ENCODE assay signal across 14 cellular contexts in the genomic region with DNA sequence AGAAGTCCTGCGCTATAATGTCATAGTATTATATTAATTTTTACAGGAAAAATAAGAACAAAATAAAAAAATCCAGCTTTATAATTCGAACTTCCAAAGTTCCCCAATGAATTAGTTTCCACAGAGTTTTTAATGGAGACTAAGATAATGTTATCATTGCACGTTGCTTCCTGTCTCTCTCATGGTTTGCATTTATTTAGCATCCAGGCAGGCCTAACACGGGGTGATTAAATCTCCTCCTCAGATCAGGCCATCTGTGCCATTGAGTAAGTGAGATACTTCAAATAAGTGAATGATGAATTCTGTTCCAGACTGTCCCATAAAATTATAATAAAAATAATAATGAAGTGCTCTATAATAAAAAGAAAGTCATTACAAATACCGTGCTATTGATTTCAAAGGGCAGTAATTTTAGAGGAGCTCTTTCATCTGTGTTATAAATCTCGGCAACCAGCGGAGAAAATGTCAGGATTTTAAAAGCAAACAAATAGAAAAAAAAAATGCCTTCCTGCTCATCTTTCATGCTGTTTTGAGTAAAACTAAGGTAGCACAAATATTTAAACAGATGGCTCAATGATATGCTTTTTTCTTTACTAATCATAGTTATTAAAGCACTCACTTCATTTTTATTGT.
DNase-seq lines count a peak whose midpoint lies in the region; ATAC-seq, FAIRE-seq and TF ChIP-seq lines count a peak whose summit lies in the region.
"Had no signal": no experiment of that assay in that cellular context is flagged by ENCODE, and none has a peak within 500 bp of the region (broad histone marks: within the 10 kb centered on the region; RNA-seq: fewer than 3 reads in every experiment).

No MANE protein-coding gene starts in this region.

- CTCF ChIA-PET in HepG2 (lab: Yijun Ruan, JAX; ENCODE audit: low intra/inter-chr PET ratio, low total read pairs), result no interaction called here

- no peak overlapping the region for H2AFZ ChIP-seq in HepG2 (ENCODE audit: low read length)

- BruUV-seq in HepG2 (replicated peaks; lab: Mats Ljungman, UMichigan), result no TSS peak

- peak overlapping the region in 1 of 2 donors; percentile 48 for H3K9ac ChIP-seq in liver (ENCODE audit: low read depth in 1 of 2, low read length in 2 of 2)
- H3K9ac ChIP-seq in HepG2 (ENCODE audit: insufficient read depth, low read depth, low read length), result no peak overlapping the region

- in situ Hi-C loops in HepG2 (cut with HindIII; ENCODE audit: extremely low pct_ligation_motif_present, low pct_unique_long_range_greater_than_20kb), result no loop called here

- no peaks in the 10 kb centered on the region for H3K79me2 ChIP-seq in HepG2 (ENCODE audit: insufficient read depth, low read length)

- DNase-seq in HepG2 (ENCODE audit: low spot score) (no peak), NCI-H446 treated with DMSO at 0.1 percent for 48 hours (lab: John Stamatoyannopoulos, UW) (peak; percentile 77), posterior cingulate gyrus (no peak)
- no peak for DNase-seq in activated CD4-positive, alpha-beta T cell treated with anti-CD3 and anti-CD28 coated beads for 48 hours
- DNase-seq: activated CD8-positive, alpha-beta T cell treated with anti-CD3 and anti-CD28 coated beads for 36 hours; central memory CD4-positive, alpha-beta T cell; OCI-M1; sigmoid colon; T-helper 2 cell had no signal

- no peak for TF ChIP-seq EP300 in HepG2 (IDR thresholded peaks at IDR 0.05; ENCODE audit: low read depth in 2 of 2, low read length in 2 of 2)
- TF ChIP-seq EP300 in HepG2 (CRISPR knock-in tag; IDR thresholded peaks at IDR 0.05; ENCODE audit: borderline replicate concordance), result no peak

- peaks cover 0 to 5% (median 1%) of the 10 kb centered on the region in 4 donors for H3K4me1 ChIP-seq in liver (ENCODE audit: control insufficient read depth in 4 of 4, insufficient read depth in 4 of 4, low read length in 3 of 4)
- H3K4me1 ChIP-seq in HepG2 (ENCODE audit: insufficient read depth, low read length), result no peaks in the 10 kb centered on the region
- H3K4me1 ChIP-seq: sigmoid colon had no signal

- H4K20me1 ChIP-seq in HepG2 (ENCODE audit: insufficient read depth, low read length), result no peaks in the 10 kb centered on the region

- TF ChIP-seq RAD21 in liver (IDR thresholded peaks at IDR 0.05) (no peak), HepG2 (CRISPR knock-in tag; IDR thresholded peaks at IDR 0.05) (no peak)

- H3K27me3 ChIP-seq in liver (ENCODE audit: control insufficient read depth in 4 of 4, insufficient read depth in 4 of 4, low read length in 3 of 4), result no peaks in the 10 kb centered on the region
- H3K27me3 ChIP-seq in HepG2 (ENCODE audit: control insufficient read depth in 1 of 2, insufficient read depth in 2 of 2, low read length in 2 of 2), result no peaks in the 10 kb centered on the region
- H3K27me3 ChIP-seq: sigmoid colon had no signal

- POLR2A ChIA-PET in HepG2 (lab: Yijun Ruan, JAX), result no interaction called here

- intact Hi-C loops in HepG2 (cut with micrococcal nuclease; ENCODE audit: unreplicated experiment) (no loop called here), posterior cingulate gyrus (cut with DNase I) (no loop called here)

- no peak overlapping the region for H3K4me2 ChIP-seq in HepG2 (ENCODE audit: low read depth, low read length)

- no peaks in the 10 kb centered on the region for H3K9me3 ChIP-seq in liver (ENCODE audit: control insufficient read depth in 4 of 4, low read length in 3 of 4)
- H3K9me3 ChIP-seq in HepG2 (ENCODE audit: low read length), result 0 out of 2 replicates have a peak, but pooled peaks cover 4% of the 10 kb centered on the region
- H3K9me3 ChIP-seq: sigmoid colon had no signal

- FAIRE-seq in HepG2 (lab: Jason Lieb, UNC), result no peak
- FAIRE-seq in endometrium (lab: Jason Lieb, UNC), result peak; percentile 86

- peak overlapping the region in 2 of 3 donors; percentile 21 to 23 for H3K4me3 ChIP-seq in liver (ENCODE audit: low read depth in 1 of 3, low read length in 3 of 3)
- no peak overlapping the region for H3K4me3 ChIP-seq in HepG2 (replicated peaks in 1 of 3; ENCODE audit: insufficient read depth in 1 of 3, low read depth in 2 of 3, low read length in 3 of 3)
- H3K4me3 ChIP-seq: sigmoid colon had no signal

- 41% methylated on average over 7 of the region's 7 CpGs for WGBS in liver
- WGBS in HepG2 (ENCODE audit: low lambda C conversion rate), result 14% methylated on average over 7 of the region's 7 CpGs

- TF ChIP-seq CTCF in liver (IDR thresholded peaks at IDR 0.05; ENCODE audit: low read depth, low read length, missing input control) (no peak), HepG2 (CRISPR knock-in tag; IDR thresholded peaks at IDR 0.05) (no peak)

- H3K27ac ChIP-seq in liver (ENCODE audit: low read depth in 1 of 2, low read length in 2 of 2), result no peak overlapping the region
- H3K27ac ChIP-seq in HepG2 (ENCODE audit: extremely low read length, insufficient read depth, low read length), result no peak overlapping the region
- H3K27ac ChIP-seq: HL-60, sigmoid colon had no signal

- ATAC-seq in HepG2, result no peak
- ATAC-seq in GM21529 (IDR thresholded peaks at IDR 0.05; ENCODE audit: unreplicated experiment), result no peak
- ATAC-seq in HG02981 (IDR thresholded peaks at IDR 0.05; ENCODE audit: unreplicated experiment), result no peak
- ATAC-seq: activated CD8-positive, alpha-beta T cell treated with anti-CD3 and anti-CD28 coated beads for 36 hours had no signal

- no peaks in the 10 kb centered on the region for H3K36me3 ChIP-seq in liver (ENCODE audit: control insufficient read depth in 4 of 4, insufficient read depth in 3 of 4, low read depth in 1 of 4, low read length in 3 of 4)
- H3K36me3 ChIP-seq in HepG2 (replicated peaks in 1 of 2; ENCODE audit: control insufficient read depth in 1 of 2, insufficient read depth in 2 of 2, low read length in 2 of 2), result no peaks in the 10 kb centered on the region
- H3K36me3 ChIP-seq: sigmoid colon had no signal

- TF ChIP-seq POLR2A in HepG2 (IDR thresholded peaks at IDR 0.05; ENCODE audit: insufficient read depth in 1 of 2, low read depth in 2 of 2, low read length in 2 of 2), result no peak

TF ChIP-seq in liver, 16 proteins besides CTCF, POLR2A, EP300 and RAD21:
- TF ChIP-seq SP1 (IDR thresholded peaks at IDR 0.05) (no peak), YY1 (IDR thresholded peaks at IDR 0.05) (peak; percentile 43)

TF ChIP-seq in HepG2, 621 proteins besides CTCF, POLR2A, EP300 and RAD21:
- TF ChIP-seq STAG1 (CRISPR knock-in tag; IDR thresholded peaks at IDR 0.05), result no peak
- TF ChIP-seq ZFP1 (CRISPR knock-in tag; IDR thresholded peaks at IDR 0.05), result no peak
- TF ChIP-seq, protein P1, sequence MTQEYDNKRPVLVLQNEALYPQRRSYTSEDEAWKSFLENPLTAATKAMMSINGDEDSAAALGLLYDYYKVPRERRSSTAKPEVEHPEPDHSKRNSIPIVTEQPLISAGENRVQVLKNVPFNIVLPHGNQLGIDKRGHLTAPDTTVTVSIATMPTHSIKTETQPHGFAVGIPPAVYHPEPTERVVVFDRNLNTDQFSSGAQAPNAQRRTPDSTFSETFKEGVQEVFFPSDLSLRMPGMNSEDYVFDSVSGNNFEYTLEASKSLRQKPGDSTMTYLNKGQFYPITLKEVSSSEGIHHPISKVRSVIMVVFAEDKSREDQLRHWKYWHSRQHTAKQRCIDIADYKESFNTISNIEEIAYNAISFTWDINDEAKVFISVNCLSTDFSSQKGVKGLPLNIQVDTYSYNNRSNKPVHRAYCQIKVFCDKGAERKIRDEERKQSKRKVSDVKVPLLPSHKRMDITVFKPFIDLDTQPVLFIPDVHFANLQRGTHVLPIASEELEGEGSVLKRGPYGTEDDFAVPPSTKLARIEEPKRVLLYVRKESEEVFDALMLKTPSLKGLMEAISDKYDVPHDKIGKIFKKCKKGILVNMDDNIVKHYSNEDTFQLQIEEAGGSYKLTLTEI (CRISPR knock-in tag; conservative IDR thresholded peaks at IDR 0.05), result no peak
- TF ChIP-seq ZNF253 (CRISPR knock-in tag; IDR thresholded peaks at IDR 0.05; ENCODE audit: borderline replicate concordance), result no peak

Comparison
In these comparisons a context has a peak if more than half of its experiments do, and no peak if none do; other contexts are left out.
1. H3K4me3 ChIP-seq: peak in liver (2 of 3); none in HepG2 (0 of 3).